1 cellular context compared by ENCODE assay signal in the genomic region with DNA sequence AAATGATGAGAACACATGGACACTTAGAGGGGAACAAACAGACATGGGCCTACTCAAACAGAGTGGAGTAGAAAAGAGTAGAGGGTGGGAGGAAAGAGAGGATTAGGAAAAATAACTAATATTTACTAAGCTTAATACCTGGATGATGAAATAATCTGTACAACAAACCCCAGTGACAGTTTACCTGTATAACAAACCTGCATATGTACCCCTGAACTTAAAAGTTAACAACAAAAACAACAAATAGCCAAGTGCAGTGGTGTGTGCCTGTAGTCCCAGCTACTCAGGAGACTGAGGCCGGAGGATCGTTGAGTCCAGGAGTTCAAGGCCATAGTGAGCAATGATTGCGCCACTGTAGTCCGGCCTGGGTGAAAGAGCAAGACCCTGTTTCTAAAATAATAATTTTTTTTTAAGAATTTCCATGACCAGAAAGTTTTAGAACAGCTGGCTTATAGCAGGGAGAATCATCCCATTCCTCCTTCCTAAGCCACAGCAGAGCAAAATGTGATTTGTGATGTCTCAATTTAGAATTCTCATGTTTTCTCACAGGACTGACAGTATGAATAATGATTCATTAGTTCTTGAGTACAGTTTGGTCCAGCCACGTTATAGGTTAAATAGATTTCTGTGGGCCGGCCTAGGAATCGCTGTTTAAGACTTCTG.
TF ChIP-seq lines count a peak whose summit lies in the region.

No MANE protein-coding gene starts in this region.

TF ChIP-seq in HepG2, 621 proteins besides CTCF, POLR2A, EP300 and RAD21 (continued from another document and continues in another):
- TF ChIP-seq, protein P1, sequence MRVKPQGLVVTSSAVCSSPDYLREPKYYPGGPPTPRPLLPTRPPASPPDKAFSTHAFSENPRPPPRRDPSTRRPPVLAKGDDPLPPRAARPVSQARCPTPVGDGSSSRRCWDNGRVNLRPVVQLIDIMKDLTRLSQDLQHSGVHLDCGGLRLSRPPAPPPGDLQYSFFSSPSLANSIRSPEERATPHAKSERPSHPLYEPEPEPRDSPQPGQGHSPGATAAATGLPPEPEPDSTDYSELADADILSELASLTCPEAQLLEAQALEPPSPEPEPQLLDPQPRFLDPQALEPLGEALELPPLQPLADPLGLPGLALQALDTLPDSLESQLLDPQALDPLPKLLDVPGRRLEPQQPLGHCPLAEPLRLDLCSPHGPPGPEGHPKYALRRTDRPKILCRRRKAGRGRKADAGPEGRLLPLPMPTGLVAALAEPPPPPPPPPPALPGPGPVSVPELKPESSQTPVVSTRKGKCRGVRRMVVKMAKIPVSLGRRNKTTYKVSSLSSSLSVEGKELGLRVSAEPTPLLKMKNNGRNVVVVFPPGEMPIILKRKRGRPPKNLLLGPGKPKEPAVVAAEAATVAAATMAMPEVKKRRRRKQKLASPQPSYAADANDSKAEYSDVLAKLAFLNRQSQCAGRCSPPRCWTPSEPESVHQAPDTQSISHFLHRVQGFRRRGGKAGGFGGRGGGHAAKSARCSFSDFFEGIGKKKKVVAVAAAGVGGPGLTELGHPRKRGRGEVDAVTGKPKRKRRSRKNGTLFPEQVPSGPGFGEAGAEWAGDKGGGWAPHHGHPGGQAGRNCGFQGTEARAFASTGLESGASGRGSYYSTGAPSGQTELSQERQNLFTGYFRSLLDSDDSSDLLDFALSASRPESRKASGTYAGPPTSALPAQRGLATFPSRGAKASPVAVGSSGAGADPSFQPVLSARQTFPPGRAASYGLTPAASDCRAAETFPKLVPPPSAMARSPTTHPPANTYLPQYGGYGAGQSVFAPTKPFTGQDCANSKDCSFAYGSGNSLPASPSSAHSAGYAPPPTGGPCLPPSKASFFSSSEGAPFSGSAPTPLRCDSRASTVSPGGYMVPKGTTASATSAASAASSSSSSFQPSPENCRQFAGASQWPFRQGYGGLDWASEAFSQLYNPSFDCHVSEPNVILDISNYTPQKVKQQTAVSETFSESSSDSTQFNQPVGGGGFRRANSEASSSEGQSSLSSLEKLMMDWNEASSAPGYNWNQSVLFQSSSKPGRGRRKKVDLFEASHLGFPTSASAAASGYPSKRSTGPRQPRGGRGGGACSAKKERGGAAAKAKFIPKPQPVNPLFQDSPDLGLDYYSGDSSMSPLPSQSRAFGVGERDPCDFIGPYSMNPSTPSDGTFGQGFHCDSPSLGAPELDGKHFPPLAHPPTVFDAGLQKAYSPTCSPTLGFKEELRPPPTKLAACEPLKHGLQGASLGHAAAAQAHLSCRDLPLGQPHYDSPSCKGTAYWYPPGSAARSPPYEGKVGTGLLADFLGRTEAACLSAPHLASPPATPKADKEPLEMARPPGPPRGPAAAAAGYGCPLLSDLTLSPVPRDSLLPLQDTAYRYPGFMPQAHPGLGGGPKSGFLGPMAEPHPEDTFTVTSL (CRISPR knock-in tag; IDR thresholded peaks at IDR 0.05; ENCODE audit: borderline replicate concordance): peak; percentile 81; the same call in 1 of the 2 replicates
- TF ChIP-seq ZNF572 (CRISPR knock-in tag; IDR thresholded peaks at IDR 0.05): no peak
- TF ChIP-seq, protein P2, sequence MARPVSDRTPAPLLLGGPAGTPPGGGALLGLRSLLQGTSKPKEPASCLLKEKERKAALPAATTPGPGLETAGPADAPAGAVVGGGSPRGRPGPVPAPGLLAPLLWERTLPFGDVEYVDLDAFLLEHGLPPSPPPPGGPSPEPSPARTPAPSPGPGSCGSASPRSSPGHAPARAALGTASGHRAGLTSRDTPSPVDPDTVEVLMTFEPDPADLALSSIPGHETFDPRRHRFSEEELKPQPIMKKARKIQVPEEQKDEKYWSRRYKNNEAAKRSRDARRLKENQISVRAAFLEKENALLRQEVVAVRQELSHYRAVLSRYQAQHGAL (CRISPR knock-in tag; IDR thresholded peaks at IDR 0.05; ENCODE audit: not compliant biosample characterization): no peak
- TF ChIP-seq ZNF552 (CRISPR knock-in tag; IDR thresholded peaks at IDR 0.05; ENCODE audit: borderline replicate concordance): no peak
- no peak for TF ChIP-seq ZNF337 (CRISPR knock-in tag; IDR thresholded peaks at IDR 0.05; ENCODE audit: borderline replicate concordance, low read depth)
- peak; percentile 48 for TF ChIP-seq GABPB1 (CRISPR knock-in tag; IDR thresholded peaks at IDR 0.05)
- TF ChIP-seq NFKBIZ (CRISPR knock-in tag; IDR thresholded peaks at IDR 0.05): peak; percentile 66; the same call in 1 of the 2 replicates
- TF ChIP-seq KAT7 (CRISPR knock-in tag; IDR thresholded peaks at IDR 0.05; ENCODE audit: borderline replicate concordance): no peak
- no peak for TF ChIP-seq ZNF841 (CRISPR knock-in tag; IDR thresholded peaks at IDR 0.05; ENCODE audit: borderline replicate concordance)
- TF ChIP-seq ZNF3 (CRISPR knock-in tag; IDR thresholded peaks at IDR 0.05): no peak; the same call in 1 of the 2 replicates
- TF ChIP-seq, protein P3, sequence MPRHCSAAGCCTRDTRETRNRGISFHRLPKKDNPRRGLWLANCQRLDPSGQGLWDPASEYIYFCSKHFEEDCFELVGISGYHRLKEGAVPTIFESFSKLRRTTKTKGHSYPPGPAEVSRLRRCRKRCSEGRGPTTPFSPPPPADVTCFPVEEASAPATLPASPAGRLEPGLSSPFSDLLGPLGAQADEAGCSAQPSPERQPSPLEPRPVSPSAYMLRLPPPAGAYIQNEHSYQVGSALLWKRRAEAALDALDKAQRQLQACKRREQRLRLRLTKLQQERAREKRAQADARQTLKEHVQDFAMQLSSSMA (CRISPR knock-in tag; IDR thresholded peaks at IDR 0.05): no peak
- TF ChIP-seq, protein P4, sequence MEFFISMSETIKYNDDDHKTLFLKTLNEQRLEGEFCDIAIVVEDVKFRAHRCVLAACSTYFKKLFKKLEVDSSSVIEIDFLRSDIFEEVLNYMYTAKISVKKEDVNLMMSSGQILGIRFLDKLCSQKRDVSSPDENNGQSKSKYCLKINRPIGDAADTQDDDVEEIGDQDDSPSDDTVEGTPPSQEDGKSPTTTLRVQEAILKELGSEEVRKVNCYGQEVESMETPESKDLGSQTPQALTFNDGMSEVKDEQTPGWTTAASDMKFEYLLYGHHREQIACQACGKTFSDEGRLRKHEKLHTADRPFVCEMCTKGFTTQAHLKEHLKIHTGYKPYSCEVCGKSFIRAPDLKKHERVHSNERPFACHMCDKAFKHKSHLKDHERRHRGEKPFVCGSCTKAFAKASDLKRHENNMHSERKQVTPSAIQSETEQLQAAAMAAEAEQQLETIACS (CRISPR knock-in tag; IDR thresholded peaks at IDR 0.05): no peak
- TF ChIP-seq ZNF790 (CRISPR knock-in tag; IDR thresholded peaks at IDR 0.05; ENCODE audit: borderline replicate concordance): no peak
- TF ChIP-seq ZNF383 (CRISPR knock-in tag; IDR thresholded peaks at IDR 0.05; ENCODE audit: borderline replicate concordance): no peak
- TF ChIP-seq ELF1 (CRISPR knock-in tag; IDR thresholded peaks at IDR 0.05): no peak
- no peak for TF ChIP-seq SRSF9 (IDR thresholded peaks at IDR 0.05; ENCODE audit: borderline replicate concordance, insufficient read depth, low read depth, low read length, poor library complexity, severe bottlenecking)
- peak; percentile 63; the same call in 1 of the 2 replicates for TF ChIP-seq NR2F2 (IDR thresholded peaks at IDR 0.05; ENCODE audit: borderline replicate concordance, low read depth)
- TF ChIP-seq JUN (CRISPR knock-in tag; IDR thresholded peaks at IDR 0.05): 0 out of 2 replicates have a peak, but pooled peaks have one; percentile 31
- TF ChIP-seq KDM5B (CRISPR knock-in tag; IDR thresholded peaks at IDR 0.05; ENCODE audit: borderline replicate concordance): no peak
- TF ChIP-seq, protein P5, sequence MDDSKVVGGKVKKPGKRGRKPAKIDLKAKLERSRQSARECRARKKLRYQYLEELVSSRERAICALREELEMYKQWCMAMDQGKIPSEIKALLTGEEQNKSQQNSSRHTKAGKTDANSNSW (CRISPR knock-in tag; IDR thresholded peaks at IDR 0.05; ENCODE audit: borderline replicate concordance): no peak
- TF ChIP-seq, protein P6, sequence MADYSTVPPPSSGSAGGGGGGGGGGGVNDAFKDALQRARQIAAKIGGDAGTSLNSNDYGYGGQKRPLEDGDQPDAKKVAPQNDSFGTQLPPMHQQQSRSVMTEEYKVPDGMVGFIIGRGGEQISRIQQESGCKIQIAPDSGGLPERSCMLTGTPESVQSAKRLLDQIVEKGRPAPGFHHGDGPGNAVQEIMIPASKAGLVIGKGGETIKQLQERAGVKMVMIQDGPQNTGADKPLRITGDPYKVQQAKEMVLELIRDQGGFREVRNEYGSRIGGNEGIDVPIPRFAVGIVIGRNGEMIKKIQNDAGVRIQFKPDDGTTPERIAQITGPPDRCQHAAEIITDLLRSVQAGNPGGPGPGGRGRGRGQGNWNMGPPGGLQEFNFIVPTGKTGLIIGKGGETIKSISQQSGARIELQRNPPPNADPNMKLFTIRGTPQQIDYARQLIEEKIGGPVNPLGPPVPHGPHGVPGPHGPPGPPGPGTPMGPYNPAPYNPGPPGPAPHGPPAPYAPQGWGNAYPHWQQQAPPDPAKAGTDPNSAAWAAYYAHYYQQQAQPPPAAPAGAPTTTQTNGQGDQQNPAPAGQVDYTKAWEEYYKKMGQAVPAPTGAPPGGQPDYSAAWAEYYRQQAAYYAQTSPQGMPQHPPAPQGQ (CRISPR knock-in tag; IDR thresholded peaks at IDR 0.05; ENCODE audit: borderline replicate concordance): no peak
- no peak for TF ChIP-seq ZNF264 (CRISPR knock-in tag; IDR thresholded peaks at IDR 0.05)
- TF ChIP-seq ZNF563 (CRISPR knock-in tag; IDR thresholded peaks at IDR 0.05): no peak
- TF ChIP-seq, protein P7, sequence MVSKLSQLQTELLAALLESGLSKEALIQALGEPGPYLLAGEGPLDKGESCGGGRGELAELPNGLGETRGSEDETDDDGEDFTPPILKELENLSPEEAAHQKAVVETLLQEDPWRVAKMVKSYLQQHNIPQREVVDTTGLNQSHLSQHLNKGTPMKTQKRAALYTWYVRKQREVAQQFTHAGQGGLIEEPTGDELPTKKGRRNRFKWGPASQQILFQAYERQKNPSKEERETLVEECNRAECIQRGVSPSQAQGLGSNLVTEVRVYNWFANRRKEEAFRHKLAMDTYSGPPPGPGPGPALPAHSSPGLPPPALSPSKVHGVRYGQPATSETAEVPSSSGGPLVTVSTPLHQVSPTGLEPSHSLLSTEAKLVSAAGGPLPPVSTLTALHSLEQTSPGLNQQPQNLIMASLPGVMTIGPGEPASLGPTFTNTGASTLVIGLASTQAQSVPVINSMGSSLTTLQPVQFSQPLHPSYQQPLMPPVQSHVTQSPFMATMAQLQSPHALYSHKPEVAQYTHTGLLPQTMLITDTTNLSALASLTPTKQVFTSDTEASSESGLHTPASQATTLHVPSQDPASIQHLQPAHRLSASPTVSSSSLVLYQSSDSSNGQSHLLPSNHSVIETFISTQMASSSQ (IDR thresholded peaks at IDR 0.05; ENCODE audit: low read depth): peak; percentile 47; the same call in 1 of the 2 replicates
- TF ChIP-seq, protein P7 (CRISPR knock-in tag; IDR thresholded peaks at IDR 0.05; ENCODE audit: borderline replicate concordance): no peak; the same call in 1 of the 2 replicates
- no peak for TF ChIP-seq ZNF274 (CRISPR knock-in tag; IDR thresholded peaks at IDR 0.05)
- TF ChIP-seq EHMT2 (IDR thresholded peaks at IDR 0.05; ENCODE audit: borderline replicate concordance, low read depth, low read length): no peak
- peak; percentile 42; the same call in 1 of the 2 replicates for TF ChIP-seq HHEX (CRISPR knock-in tag; IDR thresholded peaks at IDR 0.05)
- TF ChIP-seq, protein P8, sequence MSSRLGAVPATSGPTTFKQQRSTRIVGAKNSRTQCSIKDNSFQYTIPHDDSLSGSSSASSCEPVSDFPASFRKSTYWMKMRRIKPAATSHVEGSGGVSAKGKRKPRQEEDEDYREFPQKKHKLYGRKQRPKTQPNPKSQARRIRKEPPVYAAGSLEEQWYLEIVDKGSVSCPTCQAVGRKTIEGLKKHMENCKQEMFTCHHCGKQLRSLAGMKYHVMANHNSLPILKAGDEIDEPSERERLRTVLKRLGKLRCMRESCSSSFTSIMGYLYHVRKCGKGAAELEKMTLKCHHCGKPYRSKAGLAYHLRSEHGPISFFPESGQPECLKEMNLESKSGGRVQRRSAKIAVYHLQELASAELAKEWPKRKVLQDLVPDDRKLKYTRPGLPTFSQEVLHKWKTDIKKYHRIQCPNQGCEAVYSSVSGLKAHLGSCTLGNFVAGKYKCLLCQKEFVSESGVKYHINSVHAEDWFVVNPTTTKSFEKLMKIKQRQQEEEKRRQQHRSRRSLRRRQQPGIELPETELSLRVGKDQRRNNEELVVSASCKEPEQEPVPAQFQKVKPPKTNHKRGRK (CRISPR knock-in tag; IDR thresholded peaks at IDR 0.05): no peak
- TF ChIP-seq ZNF749 (CRISPR knock-in tag; IDR thresholded peaks at IDR 0.05; ENCODE audit: borderline replicate concordance): no peak
- TF ChIP-seq ZNF761 (CRISPR knock-in tag; conservative IDR thresholded peaks at IDR 0.05): no peak
- no peak for TF ChIP-seq ZNF577 (CRISPR knock-in tag; IDR thresholded peaks at IDR 0.05; ENCODE audit: borderline replicate concordance, low read depth)
- peak; percentile 25; the same call in 1 of the 2 replicates for TF ChIP-seq MIER3 (CRISPR knock-in tag; IDR thresholded peaks at IDR 0.05; ENCODE audit: borderline replicate concordance)
- TF ChIP-seq, protein P9, sequence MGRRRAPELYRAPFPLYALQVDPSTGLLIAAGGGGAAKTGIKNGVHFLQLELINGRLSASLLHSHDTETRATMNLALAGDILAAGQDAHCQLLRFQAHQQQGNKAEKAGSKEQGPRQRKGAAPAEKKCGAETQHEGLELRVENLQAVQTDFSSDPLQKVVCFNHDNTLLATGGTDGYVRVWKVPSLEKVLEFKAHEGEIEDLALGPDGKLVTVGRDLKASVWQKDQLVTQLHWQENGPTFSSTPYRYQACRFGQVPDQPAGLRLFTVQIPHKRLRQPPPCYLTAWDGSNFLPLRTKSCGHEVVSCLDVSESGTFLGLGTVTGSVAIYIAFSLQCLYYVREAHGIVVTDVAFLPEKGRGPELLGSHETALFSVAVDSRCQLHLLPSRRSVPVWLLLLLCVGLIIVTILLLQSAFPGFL (CRISPR knock-in tag; IDR thresholded peaks at IDR 0.05): no peak
- TF ChIP-seq POGZ (CRISPR knock-in tag; IDR thresholded peaks at IDR 0.05): peak; percentile 78
- no peak for TF ChIP-seq PAWR (CRISPR knock-in tag; IDR thresholded peaks at IDR 0.05; ENCODE audit: borderline replicate concordance)
- TF ChIP-seq, protein P10, sequence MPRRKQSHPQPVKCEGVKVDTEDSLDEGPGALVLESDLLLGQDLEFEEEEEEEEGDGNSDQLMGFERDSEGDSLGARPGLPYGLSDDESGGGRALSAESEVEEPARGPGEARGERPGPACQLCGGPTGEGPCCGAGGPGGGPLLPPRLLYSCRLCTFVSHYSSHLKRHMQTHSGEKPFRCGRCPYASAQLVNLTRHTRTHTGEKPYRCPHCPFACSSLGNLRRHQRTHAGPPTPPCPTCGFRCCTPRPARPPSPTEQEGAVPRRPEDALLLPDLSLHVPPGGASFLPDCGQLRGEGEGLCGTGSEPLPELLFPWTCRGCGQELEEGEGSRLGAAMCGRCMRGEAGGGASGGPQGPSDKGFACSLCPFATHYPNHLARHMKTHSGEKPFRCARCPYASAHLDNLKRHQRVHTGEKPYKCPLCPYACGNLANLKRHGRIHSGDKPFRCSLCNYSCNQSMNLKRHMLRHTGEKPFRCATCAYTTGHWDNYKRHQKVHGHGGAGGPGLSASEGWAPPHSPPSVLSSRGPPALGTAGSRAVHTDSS (CRISPR knock-in tag; conservative IDR thresholded peaks at IDR 0.05): no peak
- no peak for TF ChIP-seq RBAK (CRISPR knock-in tag; IDR thresholded peaks at IDR 0.05)
